Comparison of ENCODE assay signal across 1 cellular context in the genomic region with DNA sequence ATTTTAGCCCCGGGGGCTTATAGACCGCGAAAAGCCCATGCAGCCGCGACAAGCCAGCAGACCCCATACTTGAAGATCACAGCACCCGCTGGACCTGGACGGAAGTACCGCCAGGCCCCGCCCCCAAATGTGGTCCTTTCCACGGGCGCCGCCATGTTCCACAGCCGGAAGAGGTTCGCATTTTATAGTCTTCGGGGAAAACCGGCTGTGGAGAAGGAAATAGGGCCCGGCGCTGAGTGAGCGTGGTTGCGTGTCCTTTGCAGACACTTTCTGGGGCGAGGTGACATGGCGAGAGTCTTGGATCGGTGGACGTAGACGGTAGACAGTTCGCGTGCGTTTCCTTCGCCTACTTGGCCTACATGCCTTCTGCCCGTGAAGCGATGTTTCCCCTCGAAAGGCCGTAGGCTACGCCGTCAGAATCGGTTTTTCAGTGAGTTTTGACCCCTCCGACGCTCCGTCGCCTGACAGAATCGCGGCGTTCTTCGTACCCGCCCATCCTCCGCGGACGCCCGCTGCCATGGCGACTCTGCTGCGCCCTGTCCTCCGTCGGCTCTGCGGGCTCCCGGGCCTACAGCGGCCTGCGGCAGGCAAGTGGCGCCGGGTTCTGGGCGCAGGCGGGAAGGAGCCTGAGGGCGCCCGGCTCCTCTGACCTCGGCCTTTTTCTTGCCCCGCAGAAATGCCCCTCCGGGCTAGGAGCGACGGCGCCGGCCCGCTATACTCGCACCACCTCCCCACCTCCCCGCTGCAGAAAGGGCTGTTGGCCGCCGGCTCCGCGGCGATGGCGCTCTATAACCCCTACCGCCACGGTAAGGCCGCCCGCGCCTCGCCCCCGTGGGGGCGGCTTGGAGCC.
TF ChIP-seq lines count a peak whose summit lies in the region.

A gene (plus strand): TSS at position 498 of the 850 bp plus-strand sequence. CDS start 20 bp downstream, at position 518.
A gene with protein sequence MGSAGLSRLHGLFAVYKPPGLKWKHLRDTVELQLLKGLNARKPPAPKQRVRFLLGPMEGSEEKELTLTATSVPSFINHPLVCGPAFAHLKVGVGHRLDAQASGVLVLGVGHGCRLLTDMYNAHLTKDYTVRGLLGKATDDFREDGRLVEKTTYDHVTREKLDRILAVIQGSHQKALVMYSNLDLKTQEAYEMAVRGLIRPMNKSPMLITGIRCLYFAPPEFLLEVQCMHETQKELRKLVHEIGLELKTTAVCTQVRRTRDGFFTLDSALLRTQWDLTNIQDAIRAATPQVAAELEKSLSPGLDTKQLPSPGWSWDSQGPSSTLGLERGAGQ (minus strand): TSS at position 106 of the 850 bp plus-strand sequence. CDS start 39 bp downstream, at position 67.

TF ChIP-seq in K562, 482 proteins besides CTCF, POLR2A, EP300 and RAD21 (continued from another document and continues in another):
- TF ChIP-seq, protein P1, sequence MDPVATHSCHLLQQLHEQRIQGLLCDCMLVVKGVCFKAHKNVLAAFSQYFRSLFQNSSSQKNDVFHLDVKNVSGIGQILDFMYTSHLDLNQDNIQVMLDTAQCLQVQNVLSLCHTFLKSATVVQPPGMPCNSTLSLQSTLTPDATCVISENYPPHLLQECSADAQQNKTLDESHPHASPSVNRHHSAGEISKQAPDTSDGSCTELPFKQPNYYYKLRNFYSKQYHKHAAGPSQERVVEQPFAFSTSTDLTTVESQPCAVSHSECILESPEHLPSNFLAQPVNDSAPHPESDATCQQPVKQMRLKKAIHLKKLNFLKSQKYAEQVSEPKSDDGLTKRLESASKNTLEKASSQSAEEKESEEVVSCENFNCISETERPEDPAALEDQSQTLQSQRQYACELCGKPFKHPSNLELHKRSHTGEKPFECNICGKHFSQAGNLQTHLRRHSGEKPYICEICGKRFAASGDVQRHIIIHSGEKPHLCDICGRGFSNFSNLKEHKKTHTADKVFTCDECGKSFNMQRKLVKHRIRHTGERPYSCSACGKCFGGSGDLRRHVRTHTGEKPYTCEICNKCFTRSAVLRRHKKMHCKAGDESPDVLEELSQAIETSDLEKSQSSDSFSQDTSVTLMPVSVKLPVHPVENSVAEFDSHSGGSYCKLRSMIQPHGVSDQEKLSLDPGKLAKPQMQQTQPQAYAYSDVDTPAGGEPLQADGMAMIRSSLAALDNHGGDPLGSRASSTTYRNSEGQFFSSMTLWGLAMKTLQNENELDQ (CRISPR knock-in tag; IDR thresholded peaks at IDR 0.05; ENCODE audit: borderline replicate concordance) = no peak
- no peak for TF ChIP-seq DNMT1 (IDR thresholded peaks at IDR 0.05)
- TF ChIP-seq, protein P2, sequence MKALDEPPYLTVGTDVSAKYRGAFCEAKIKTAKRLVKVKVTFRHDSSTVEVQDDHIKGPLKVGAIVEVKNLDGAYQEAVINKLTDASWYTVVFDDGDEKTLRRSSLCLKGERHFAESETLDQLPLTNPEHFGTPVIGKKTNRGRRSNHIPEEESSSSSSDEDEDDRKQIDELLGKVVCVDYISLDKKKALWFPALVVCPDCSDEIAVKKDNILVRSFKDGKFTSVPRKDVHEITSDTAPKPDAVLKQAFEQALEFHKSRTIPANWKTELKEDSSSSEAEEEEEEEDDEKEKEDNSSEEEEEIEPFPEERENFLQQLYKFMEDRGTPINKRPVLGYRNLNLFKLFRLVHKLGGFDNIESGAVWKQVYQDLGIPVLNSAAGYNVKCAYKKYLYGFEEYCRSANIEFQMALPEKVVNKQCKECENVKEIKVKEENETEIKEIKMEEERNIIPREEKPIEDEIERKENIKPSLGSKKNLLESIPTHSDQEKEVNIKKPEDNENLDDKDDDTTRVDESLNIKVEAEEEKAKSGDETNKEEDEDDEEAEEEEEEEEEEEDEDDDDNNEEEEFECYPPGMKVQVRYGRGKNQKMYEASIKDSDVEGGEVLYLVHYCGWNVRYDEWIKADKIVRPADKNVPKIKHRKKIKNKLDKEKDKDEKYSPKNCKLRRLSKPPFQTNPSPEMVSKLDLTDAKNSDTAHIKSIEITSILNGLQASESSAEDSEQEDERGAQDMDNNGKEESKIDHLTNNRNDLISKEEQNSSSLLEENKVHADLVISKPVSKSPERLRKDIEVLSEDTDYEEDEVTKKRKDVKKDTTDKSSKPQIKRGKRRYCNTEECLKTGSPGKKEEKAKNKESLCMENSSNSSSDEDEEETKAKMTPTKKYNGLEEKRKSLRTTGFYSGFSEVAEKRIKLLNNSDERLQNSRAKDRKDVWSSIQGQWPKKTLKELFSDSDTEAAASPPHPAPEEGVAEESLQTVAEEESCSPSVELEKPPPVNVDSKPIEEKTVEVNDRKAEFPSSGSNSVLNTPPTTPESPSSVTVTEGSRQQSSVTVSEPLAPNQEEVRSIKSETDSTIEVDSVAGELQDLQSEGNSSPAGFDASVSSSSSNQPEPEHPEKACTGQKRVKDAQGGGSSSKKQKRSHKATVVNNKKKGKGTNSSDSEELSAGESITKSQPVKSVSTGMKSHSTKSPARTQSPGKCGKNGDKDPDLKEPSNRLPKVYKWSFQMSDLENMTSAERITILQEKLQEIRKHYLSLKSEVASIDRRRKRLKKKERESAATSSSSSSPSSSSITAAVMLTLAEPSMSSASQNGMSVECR (CRISPR knock-in tag; IDR thresholded peaks at IDR 0.05) = no peak
- TF ChIP-seq, protein P3, sequence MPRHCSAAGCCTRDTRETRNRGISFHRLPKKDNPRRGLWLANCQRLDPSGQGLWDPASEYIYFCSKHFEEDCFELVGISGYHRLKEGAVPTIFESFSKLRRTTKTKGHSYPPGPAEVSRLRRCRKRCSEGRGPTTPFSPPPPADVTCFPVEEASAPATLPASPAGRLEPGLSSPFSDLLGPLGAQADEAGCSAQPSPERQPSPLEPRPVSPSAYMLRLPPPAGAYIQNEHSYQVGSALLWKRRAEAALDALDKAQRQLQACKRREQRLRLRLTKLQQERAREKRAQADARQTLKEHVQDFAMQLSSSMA (CRISPR knock-in tag; IDR thresholded peaks at IDR 0.05) = no peak
- no peak for TF ChIP-seq HDAC2 (IDR thresholded peaks at IDR 0.05)
- no peak for TF ChIP-seq YBX1 (IDR thresholded peaks at IDR 0.05)
- no peak for TF ChIP-seq TAF7 (tag; IDR thresholded peaks at IDR 0.05)
- TF ChIP-seq ZNF589 (CRISPR knock-in tag; IDR thresholded peaks at IDR 0.05; ENCODE audit: low read depth) = no peak
- TF ChIP-seq TCF7 (IDR thresholded peaks at IDR 0.05; ENCODE audit: borderline replicate concordance) = no peak
- TF ChIP-seq TCF3 (CRISPR knock-in tag; IDR thresholded peaks at IDR 0.05) = no peak
- 0 out of 2 replicates have a peak, but pooled peaks have one; percentile 19 for TF ChIP-seq ZNF444 (CRISPR knock-in tag; IDR thresholded peaks at IDR 0.05)
- TF ChIP-seq TCFL5 (CRISPR knock-in tag; conservative IDR thresholded peaks at IDR 0.05) = no peak
- no peak for TF ChIP-seq MAFG (tag; conservative IDR thresholded peaks at IDR 0.05)
- TF ChIP-seq LCOR (CRISPR knock-in tag; IDR thresholded peaks at IDR 0.05) = no peak
- no peak for TF ChIP-seq CBFA2T2 (conservative IDR thresholded peaks at IDR 0.05)
- TF ChIP-seq HOXB6 (CRISPR knock-in tag; IDR thresholded peaks at IDR 0.05; ENCODE audit: borderline replicate concordance) = no peak; the same call in none of the 2 replicates
- peak; percentile 82 for TF ChIP-seq TCF7L2 (IDR thresholded peaks at IDR 0.05; ENCODE audit: low read depth, low read length)
- TF ChIP-seq OTX1 (CRISPR knock-in tag; IDR thresholded peaks at IDR 0.05) = peak; percentile 95
- no peak for TF ChIP-seq KLF16 (IDR thresholded peaks at IDR 0.05)
- TF ChIP-seq, protein P4, sequence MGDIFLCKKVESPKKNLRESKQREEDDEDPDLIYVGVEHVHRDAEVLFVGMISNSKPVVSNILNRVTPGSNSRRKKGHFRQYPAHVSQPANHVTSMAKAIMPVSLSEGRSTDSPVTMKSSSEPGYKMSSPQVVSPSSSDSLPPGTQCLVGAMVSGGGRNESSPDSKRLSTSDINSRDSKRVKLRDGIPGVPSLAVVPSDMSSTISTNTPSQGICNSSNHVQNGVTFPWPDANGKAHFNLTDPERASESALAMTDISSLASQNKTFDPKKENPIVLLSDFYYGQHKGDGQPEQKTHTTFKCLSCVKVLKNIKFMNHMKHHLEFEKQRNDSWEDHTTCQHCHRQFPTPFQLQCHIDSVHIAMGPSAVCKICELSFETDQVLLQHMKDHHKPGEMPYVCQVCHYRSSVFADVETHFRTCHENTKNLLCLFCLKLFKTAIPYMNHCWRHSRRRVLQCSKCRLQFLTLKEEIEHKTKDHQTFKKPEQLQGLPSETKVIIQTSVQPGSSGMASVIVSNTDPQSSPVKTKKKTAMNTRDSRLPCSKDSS (IDR thresholded peaks at IDR 0.05; ENCODE audit: low read depth, partially characterized antibody) = no peak
- TF ChIP-seq, protein P5, sequence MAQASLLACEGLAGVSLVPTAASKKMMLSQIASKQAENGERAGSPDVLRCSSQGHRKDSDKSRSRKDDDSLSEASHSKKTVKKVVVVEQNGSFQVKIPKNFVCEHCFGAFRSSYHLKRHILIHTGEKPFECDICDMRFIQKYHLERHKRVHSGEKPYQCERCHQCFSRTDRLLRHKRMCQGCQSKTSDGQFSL (CRISPR knock-in tag; IDR thresholded peaks at IDR 0.05) = no peak
- TF ChIP-seq, protein P5 (tag; IDR thresholded peaks at IDR 0.05) = no peak
- TF ChIP-seq, protein P6, sequence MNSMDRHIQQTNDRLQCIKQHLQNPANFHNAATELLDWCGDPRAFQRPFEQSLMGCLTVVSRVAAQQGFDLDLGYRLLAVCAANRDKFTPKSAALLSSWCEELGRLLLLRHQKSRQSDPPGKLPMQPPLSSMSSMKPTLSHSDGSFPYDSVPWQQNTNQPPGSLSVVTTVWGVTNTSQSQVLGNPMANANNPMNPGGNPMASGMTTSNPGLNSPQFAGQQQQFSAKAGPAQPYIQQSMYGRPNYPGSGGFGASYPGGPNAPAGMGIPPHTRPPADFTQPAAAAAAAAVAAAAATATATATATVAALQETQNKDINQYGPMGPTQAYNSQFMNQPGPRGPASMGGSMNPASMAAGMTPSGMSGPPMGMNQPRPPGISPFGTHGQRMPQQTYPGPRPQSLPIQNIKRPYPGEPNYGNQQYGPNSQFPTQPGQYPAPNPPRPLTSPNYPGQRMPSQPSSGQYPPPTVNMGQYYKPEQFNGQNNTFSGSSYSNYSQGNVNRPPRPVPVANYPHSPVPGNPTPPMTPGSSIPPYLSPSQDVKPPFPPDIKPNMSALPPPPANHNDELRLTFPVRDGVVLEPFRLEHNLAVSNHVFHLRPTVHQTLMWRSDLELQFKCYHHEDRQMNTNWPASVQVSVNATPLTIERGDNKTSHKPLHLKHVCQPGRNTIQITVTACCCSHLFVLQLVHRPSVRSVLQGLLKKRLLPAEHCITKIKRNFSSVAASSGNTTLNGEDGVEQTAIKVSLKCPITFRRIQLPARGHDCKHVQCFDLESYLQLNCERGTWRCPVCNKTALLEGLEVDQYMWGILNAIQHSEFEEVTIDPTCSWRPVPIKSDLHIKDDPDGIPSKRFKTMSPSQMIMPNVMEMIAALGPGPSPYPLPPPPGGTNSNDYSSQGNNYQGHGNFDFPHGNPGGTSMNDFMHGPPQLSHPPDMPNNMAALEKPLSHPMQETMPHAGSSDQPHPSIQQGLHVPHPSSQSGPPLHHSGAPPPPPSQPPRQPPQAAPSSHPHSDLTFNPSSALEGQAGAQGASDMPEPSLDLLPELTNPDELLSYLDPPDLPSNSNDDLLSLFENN (IDR thresholded peaks at IDR 0.05; ENCODE audit: low read depth in 2 of 2, low read length in 2 of 2) = peak; percentile 48 to 84; a peak in 3 of 4 replicates
- TF ChIP-seq, protein P7, sequence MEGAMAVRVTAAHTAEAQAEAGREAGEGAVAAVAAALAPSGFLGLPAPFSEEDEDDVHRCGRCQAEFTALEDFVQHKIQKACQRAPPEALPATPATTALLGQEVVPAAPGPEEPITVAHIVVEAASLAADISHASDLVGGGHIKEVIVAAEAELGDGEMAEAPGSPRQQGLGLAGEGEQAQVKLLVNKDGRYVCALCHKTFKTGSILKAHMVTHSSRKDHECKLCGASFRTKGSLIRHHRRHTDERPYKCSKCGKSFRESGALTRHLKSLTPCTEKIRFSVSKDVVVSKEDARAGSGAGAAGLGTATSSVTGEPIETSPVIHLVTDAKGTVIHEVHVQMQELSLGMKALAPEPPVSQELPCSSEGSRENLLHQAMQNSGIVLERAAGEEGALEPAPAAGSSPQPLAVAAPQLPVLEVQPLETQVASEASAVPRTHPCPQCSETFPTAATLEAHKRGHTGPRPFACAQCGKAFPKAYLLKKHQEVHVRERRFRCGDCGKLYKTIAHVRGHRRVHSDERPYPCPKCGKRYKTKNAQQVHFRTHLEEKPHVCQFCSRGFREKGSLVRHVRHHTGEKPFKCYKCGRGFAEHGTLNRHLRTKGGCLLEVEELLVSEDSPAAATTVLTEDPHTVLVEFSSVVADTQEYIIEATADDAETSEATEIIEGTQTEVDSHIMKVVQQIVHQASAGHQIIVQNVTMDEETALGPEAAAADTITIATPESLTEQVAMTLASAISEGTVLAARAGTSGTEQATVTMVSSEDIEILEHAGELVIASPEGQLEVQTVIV (CRISPR knock-in tag; IDR thresholded peaks at IDR 0.05; ENCODE audit: borderline replicate concordance) = no peak
- no peak for TF ChIP-seq ZNF561 (CRISPR knock-in tag; conservative IDR thresholded peaks at IDR 0.05)
- TF ChIP-seq, protein P8, sequence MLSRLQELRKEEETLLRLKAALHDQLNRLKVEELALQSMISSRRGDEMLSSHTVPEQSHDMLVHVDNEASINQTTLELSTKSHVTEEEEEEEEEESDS (CRISPR knock-in tag; IDR thresholded peaks at IDR 0.05) = no peak
- TF ChIP-seq, protein P9, sequence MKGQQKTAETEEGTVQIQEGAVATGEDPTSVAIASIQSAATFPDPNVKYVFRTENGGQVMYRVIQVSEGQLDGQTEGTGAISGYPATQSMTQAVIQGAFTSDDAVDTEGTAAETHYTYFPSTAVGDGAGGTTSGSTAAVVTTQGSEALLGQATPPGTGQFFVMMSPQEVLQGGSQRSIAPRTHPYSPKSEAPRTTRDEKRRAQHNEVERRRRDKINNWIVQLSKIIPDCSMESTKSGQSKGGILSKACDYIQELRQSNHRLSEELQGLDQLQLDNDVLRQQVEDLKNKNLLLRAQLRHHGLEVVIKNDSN (CRISPR knock-in tag; IDR thresholded peaks at IDR 0.05) = no peak
- TF ChIP-seq ZNF695 (CRISPR knock-in tag; IDR thresholded peaks at IDR 0.05) = peak; percentile 73; the same call in 1 of the 2 replicates
- TF ChIP-seq, protein P10, sequence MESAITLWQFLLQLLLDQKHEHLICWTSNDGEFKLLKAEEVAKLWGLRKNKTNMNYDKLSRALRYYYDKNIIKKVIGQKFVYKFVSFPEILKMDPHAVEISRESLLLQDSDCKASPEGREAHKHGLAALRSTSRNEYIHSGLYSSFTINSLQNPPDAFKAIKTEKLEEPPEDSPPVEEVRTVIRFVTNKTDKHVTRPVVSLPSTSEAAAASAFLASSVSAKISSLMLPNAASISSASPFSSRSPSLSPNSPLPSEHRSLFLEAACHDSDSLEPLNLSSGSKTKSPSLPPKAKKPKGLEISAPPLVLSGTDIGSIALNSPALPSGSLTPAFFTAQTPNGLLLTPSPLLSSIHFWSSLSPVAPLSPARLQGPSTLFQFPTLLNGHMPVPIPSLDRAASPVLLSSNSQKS (CRISPR knock-in tag; IDR thresholded peaks at IDR 0.05) = no peak
- no peak for TF ChIP-seq ZNF175 (CRISPR knock-in tag; IDR thresholded peaks at IDR 0.05; ENCODE audit: low read depth)
- TF ChIP-seq ZNF143 (CRISPR knock-in tag; IDR thresholded peaks at IDR 0.05) = no peak
- TF ChIP-seq DIDO1 (tag; IDR thresholded peaks at IDR 0.05; ENCODE audit: low read depth) = peak; percentile 100
- TF ChIP-seq FUS (optimal IDR thresholded peaks at IDR 0.05; ENCODE audit: low read depth, low read length) = no peak
- no peak for TF ChIP-seq GATAD2A (IDR thresholded peaks at IDR 0.05)
- peak; percentile 70 for TF ChIP-seq ETS2 (tag; IDR thresholded peaks at IDR 0.05; ENCODE audit: borderline replicate concordance, poor library complexity, severe bottlenecking)
- TF ChIP-seq YY1 (IDR thresholded peaks at IDR 0.05; ENCODE audit: borderline replicate concordance in 1 of 3, control insufficient read depth in 1 of 3, extremely low read depth in 1 of 3, insufficient read depth in 3 of 3, insufficient read length in 1 of 3, insufficient replicate concordance in 2 of 3, low read depth in 1 of 3, low read length in 2 of 3) = peak in 2 of 3 experiments; percentile 98 to 99
- TF ChIP-seq ZNF766 (CRISPR knock-in tag; conservative IDR thresholded peaks at IDR 0.05) = no peak
